Comparison of ENCODE assay signal across 1 cellular context in the genomic region with DNA sequence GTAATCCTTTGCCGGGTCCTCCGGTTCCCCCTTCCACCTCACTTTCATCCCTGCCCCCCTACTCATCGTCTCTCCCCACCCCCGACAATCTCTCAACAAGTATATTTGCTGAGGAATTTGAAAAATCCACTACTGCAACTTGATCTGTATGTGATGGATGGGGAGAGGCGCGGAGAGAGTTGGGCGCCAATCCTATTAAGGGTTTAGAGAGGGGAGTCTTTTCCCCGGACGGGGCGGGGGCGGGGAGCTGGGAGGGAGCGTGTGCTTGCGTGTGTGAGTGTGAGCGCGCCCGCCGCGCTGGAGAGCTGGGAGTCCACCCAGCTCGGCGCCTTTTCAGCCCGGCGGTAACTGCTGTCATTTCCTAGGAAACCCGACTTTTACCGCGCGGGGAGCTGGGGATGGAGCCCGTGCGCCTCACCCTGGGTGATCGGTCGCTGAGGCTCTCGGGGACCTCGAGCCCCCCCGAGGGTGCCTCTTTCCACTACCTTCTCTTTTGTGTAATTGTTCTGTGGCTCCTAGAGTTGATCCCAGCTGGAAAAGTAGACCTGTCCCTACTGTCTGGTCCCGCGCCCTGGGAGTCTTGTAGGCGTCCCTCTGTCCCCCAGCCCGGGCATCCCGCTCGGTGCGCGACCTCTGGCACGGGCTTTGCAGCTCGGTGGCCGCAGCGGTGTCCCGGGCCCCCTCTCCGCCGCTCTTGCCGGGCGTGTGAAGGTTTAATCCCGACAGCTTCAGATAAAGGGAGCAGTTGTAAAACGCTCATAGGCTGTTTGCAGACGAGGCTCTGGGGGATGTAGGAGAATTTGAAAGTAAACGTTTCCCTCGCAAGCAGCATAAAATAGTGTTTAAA.
TF ChIP-seq lines count a peak whose summit lies in the region.

No MANE protein-coding gene starts in this region.

TF ChIP-seq in HCT116, 20 proteins besides CTCF, POLR2A, EP300 and RAD21 (continued from another document):
- no peak for TF ChIP-seq REST (IDR thresholded peaks at IDR 0.05; ENCODE audit: low read depth)
- no peak for TF ChIP-seq SP1 (IDR thresholded peaks at IDR 0.05; ENCODE audit: low read depth)
